Comparison of ENCODE assay signal across 14 cellular contexts in the genomic region with DNA sequence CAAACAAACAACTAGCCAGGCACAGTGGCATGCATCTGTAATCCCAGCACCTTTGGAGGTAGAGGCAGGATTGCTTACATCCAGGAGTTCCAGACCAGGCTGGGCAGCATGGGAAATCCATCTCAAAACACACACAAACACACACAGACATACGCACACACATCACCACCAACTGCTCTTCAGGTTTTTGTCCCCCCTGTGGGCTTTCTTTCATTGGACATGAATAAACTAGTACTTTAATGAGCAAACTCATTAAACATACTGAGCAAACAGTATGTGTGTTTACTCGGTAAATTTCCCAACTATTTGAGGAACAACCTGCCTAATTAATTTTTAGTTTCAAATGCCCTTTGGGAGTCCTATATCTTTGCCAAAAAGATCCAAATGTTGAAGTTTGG. TPM values are rescaled to one million over a fixed set of nuclear protein-coding genes. Genes with fewer than 3 reads are reported as not detected.
DNase-seq lines count a peak whose midpoint lies in the region; ATAC-seq lines count a peak whose summit lies in the region.
"Had no signal": no experiment of that assay in that cellular context is flagged by ENCODE, and none has a peak within 500 bp of the region (broad histone marks: within the 10 kb centered on the region; RNA-seq: fewer than 3 reads in every experiment).

No MANE protein-coding gene starts in this region.

- no peaks in the 10 kb centered on the region for H3K27me3 Mint-ChIP-seq in activated CD4-positive, alpha-beta memory T cell treated with anti-CD3 and anti-CD28 coated beads for 36 hours

- ATAC-seq in GM18502 (IDR thresholded peaks at IDR 0.05; ENCODE audit: poor library complexity, unreplicated experiment), result no peak
- ATAC-seq: HepG2 had no signal

- intact Hi-C loops in activated CD4-positive, alpha-beta memory T cell treated with anti-CD3 and anti-CD28 coated beads for 36 hours (cut with micrococcal nuclease), result no loop called here

- no peaks in the 10 kb centered on the region for H3K36me3 Mint-ChIP-seq in activated CD4-positive, alpha-beta memory T cell treated with anti-CD3 and anti-CD28 coated beads for 36 hours
- H3K36me3 Mint-ChIP-seq: CD14-positive monocyte had no signal

- POLR2A ChIA-PET in activated CD4-positive, alpha-beta memory T cell treated with anti-CD3 and anti-CD28 coated beads for 36 hours (lab: Charles Lee), result no interaction called here

- CTCF ChIA-PET in activated CD4-positive, alpha-beta memory T cell treated with anti-CD3 and anti-CD28 coated beads for 36 hours (lab: Charles Lee), result interaction anchor here (1.5 kb wide), 1 partner anchor 97 kb away, joined by 4 read pairs; no protein-coding TSS in a partner anchor

- H3K4me3 Mint-ChIP-seq in activated CD4-positive, alpha-beta memory T cell treated with anti-CD3 and anti-CD28 coated beads for 36 hours, result peak overlapping the region; percentile 56
- H3K4me3 Mint-ChIP-seq: CD14-positive monocyte had no signal

- DNase-seq in DMS 273 (lab: John Stamatoyannopoulos, UW; ENCODE audit: unreplicated experiment) (peak; percentile 7), DMS 273 treated with DMSO at 0.1 percent for 48 hours (lab: John Stamatoyannopoulos, UW) (no peak), HT-29 (ENCODE audit: low spot score) (peak; percentile 20), NCI-H2196 (lab: John Stamatoyannopoulos, UW; ENCODE audit: unreplicated experiment) (peak; percentile 52)
- no peak for DNase-seq in activated CD4-positive, alpha-beta memory T cell treated with anti-CD3 and anti-CD28 coated beads for 36 hours
- no peak for DNase-seq in stimulated activated CD4-positive, alpha-beta T cell treated with anti-CD3 and anti-CD28 coated beads, Interleukin-2, amount 100 ng/mL, for 48 hours
- DNase-seq in activated CD4-positive, alpha-beta T cell treated with anti-CD3 and anti-CD28 coated beads, Interleukin-2, amount 50 U/mL, for 1 hour, result no peak
- DNase-seq: midbrain, nucleus accumbens, T1000, tibial artery had no signal

- peaks cover 36% of the 10 kb centered on the region for H3K4me1 Mint-ChIP-seq in activated CD4-positive, alpha-beta memory T cell treated with anti-CD3 and anti-CD28 coated beads for 36 hours (ENCODE audit: low read depth)

- no peaks in the 10 kb centered on the region for H3K9me3 Mint-ChIP-seq in activated CD4-positive, alpha-beta memory T cell treated with anti-CD3 and anti-CD28 coated beads for 36 hours

- no peak overlapping the region for H3K27ac Mint-ChIP-seq in activated CD4-positive, alpha-beta memory T cell treated with anti-CD3 and anti-CD28 coated beads for 36 hours

RNA-seq across cellular contexts. Expression of a gene that starts 10.1 kb away (rescaled TPM):
- total RNA-seq in HT-29 (2014; rRNA removed; shearing (Covaris generic)), result 41.2 and 41.9 TPM in 2 replicates
- 10 to 100 TPM; 40.6 to 40.7 TPM for total RNA-seq in activated CD4-positive, alpha-beta memory T cell treated with anti-CD3 and anti-CD28 coated beads for 36 hours

Comparison
In these comparisons a context has a peak if more than half of its experiments do, and no peak if none do; other contexts are left out.
1. DNase-seq: peak in DMS 273 (single experiment), HT-29 (single experiment) and NCI-H2196 (single experiment); none in DMS 273 treated with DMSO at 0.1 percent for 48 hours (single experiment), activated CD4-positive, alpha-beta memory T cell treated with anti-CD3 and anti-CD28 coated beads for 36 hours (single experiment), stimulated activated CD4-positive, alpha-beta T cell treated with anti-CD3 and anti-CD28 coated beads, Interleukin-2, amount 100 ng/mL, for 48 hours (0 of 2) and activated CD4-positive, alpha-beta T cell treated with anti-CD3 and anti-CD28 coated beads, Interleukin-2, amount 50 U/mL, for 1 hour (single experiment).